In the genomic region with DNA sequence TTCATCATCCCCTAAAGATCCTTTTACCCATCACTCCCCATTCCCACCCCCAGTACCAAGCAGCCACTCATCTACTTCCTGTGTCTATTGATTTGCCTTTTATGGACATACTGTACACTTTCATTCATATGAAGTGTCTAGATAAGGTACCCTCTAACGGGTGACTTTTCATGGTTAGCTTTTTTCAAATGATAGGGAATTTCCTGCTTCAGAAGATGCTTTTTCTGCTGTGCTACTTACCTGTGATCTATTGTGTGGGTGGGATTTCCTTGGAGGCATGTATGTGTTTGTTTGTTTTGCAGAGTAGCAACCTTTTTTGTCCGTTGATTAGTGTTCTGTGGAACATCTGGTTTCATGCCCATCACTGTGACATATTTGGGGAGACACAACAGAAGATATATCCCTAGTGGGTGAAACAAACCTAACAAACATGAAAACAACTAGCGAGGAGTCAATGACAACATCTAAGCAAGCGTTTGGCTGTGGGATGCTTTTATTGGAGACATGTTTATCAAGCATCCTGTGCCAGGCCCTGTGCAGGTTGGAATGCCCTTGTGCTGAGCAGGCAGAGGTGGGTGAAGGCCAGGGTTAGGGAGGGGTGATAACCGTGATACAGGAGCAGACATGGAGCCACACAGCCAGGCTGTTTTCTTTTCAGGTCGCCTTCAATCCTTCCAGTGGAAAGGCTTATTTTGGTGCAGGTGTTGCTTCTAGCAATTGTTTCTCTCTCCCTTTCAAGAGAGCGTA, we compare ENCODE assay signal across 1 cellular context.
TF ChIP-seq lines count a peak whose summit lies in the region.

No MANE protein-coding gene starts in this region.

TF ChIP-seq in K562, 482 proteins besides CTCF, POLR2A, EP300 and RAD21:
- TF ChIP-seq, protein P1, sequence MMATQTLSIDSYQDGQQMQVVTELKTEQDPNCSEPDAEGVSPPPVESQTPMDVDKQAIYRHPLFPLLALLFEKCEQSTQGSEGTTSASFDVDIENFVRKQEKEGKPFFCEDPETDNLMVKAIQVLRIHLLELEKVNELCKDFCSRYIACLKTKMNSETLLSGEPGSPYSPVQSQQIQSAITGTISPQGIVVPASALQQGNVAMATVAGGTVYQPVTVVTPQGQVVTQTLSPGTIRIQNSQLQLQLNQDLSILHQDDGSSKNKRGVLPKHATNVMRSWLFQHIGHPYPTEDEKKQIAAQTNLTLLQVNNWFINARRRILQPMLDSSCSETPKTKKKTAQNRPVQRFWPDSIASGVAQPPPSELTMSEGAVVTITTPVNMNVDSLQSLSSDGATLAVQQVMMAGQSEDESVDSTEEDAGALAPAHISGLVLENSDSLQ (IDR thresholded peaks at IDR 0.05) = peak; percentile 28; the same call in 1 of the 2 replicates
- TF ChIP-seq POLR3A (IDR thresholded peaks at IDR 0.05; ENCODE audit: borderline replicate concordance, extremely low read depth, insufficient read depth, insufficient read length) (no peak), FOXM1 (IDR thresholded peaks at IDR 0.05; ENCODE audit: low read depth) (peak; percentile 11; the same call in 1 of the 2 replicates), FOXM1 (CRISPR knock-in tag; IDR thresholded peaks at IDR 0.05; ENCODE audit: low read depth) (no peak), STAT5A (IDR thresholded peaks at IDR 0.05; ENCODE audit: borderline replicate concordance, low read length) (no peak), SRF (CRISPR knock-in tag; IDR thresholded peaks at IDR 0.05) (peak; percentile 70 to 97), SMAD4 (CRISPR knock-in tag; conservative IDR thresholded peaks at IDR 0.05) (no peak), ATF1 (CRISPR knock-in tag; IDR thresholded peaks at IDR 0.05) (no peak), ATF1 (tag; IDR thresholded peaks at IDR 0.05) (no peak)
